Comparison of ENCODE assay signal across 1 cellular context in genomic region chr12:123633379-123634141, GRCh38.
A peak's percentile ranks its signal among the peaks of the same experiment; 100 is the strongest.
TF ChIP-seq lines count a peak whose summit lies in the region.

TSS of gene EIF2B1 (minus strand) at chr12:123633686. CDS start at chr12:123633557, 129 bp downstream.
TSS of gene GTF2H3 (plus strand) at chr12:123633829. CDS start at chr12:123633860, 31 bp downstream.

TF ChIP-seq in HepG2, 621 proteins besides CTCF, POLR2A, EP300 and RAD21 (continued from another document and continues in another):
- TF ChIP-seq ZNF776 (CRISPR knock-in tag; IDR thresholded peaks at IDR 0.05), result no peak; the same call in 1 of the 2 replicates
- TF ChIP-seq TEAD2 (CRISPR knock-in tag; IDR thresholded peaks at IDR 0.05), result no peak
- TF ChIP-seq ZNF816 (CRISPR knock-in tag; IDR thresholded peaks at IDR 0.05; ENCODE audit: borderline replicate concordance), result 0 out of 2 replicates have a peak, but pooled peaks have one; percentile 63
- peak; percentile 73 for TF ChIP-seq FOSL2 (CRISPR knock-in tag; IDR thresholded peaks at IDR 0.05)
- TF ChIP-seq DRAP1 (CRISPR knock-in tag; IDR thresholded peaks at IDR 0.05), result peak; percentile 87
- peak; percentile 100 for TF ChIP-seq ARID4A (CRISPR knock-in tag; IDR thresholded peaks at IDR 0.05; ENCODE audit: borderline replicate concordance)
- TF ChIP-seq HMGXB3 (CRISPR knock-in tag; IDR thresholded peaks at IDR 0.05; ENCODE audit: borderline replicate concordance), result peak; percentile 84; the same call in 1 of the 2 replicates
- TF ChIP-seq MTF2 (CRISPR knock-in tag; IDR thresholded peaks at IDR 0.05; ENCODE audit: borderline replicate concordance), result 0 out of 2 replicates have a peak, but pooled peaks have one; percentile 76
- TF ChIP-seq STAT5B (CRISPR knock-in tag; IDR thresholded peaks at IDR 0.05), result no peak
- peak; percentile 86 for TF ChIP-seq PHF5A (CRISPR knock-in tag; IDR thresholded peaks at IDR 0.05; ENCODE audit: low read depth, unreplicated experiment)
- TF ChIP-seq ZNF256 (CRISPR knock-in tag; conservative IDR thresholded peaks at IDR 0.05), result peak; percentile 73; the same call in 1 of the 2 replicates
- TF ChIP-seq HNF4G (IDR thresholded peaks at IDR 0.05; ENCODE audit: borderline replicate concordance, low read depth, low read length), result no peak
- TF ChIP-seq HNF4G (CRISPR knock-in tag; IDR thresholded peaks at IDR 0.05; ENCODE audit: borderline replicate concordance, low read depth), result peak; percentile 52; the same call in 1 of the 2 replicates
- TF ChIP-seq ZBED4 (CRISPR knock-in tag; IDR thresholded peaks at IDR 0.05; ENCODE audit: borderline replicate concordance), result peak; percentile 64
- no peak for TF ChIP-seq NFIB (CRISPR knock-in tag; IDR thresholded peaks at IDR 0.05; ENCODE audit: borderline replicate concordance)
- TF ChIP-seq GABPA (IDR thresholded peaks at IDR 0.05; ENCODE audit: low read depth, low read length), result peak; percentile 100
- TF ChIP-seq GABPA (CRISPR knock-in tag; IDR thresholded peaks at IDR 0.05; ENCODE audit: low read depth), result peak; percentile 96
- peak; percentile 93 for TF ChIP-seq POLR2AphosphoS2 (IDR thresholded peaks at IDR 0.05; ENCODE audit: low read depth, low read length)
- TF ChIP-seq KDM5B (CRISPR knock-in tag; IDR thresholded peaks at IDR 0.05; ENCODE audit: borderline replicate concordance), result peak; percentile 92; the same call in 1 of the 2 replicates
- TF ChIP-seq DMAP1 (CRISPR knock-in tag; IDR thresholded peaks at IDR 0.05), result peak; percentile 89
- TF ChIP-seq ZNF772 (CRISPR knock-in tag; IDR thresholded peaks at IDR 0.05), result peak; percentile 74
- no peak for TF ChIP-seq ZBTB46 (CRISPR knock-in tag; IDR thresholded peaks at IDR 0.05; ENCODE audit: borderline replicate concordance)
- no peak for TF ChIP-seq PCBP2 (optimal IDR thresholded peaks at IDR 0.05; ENCODE audit: low read depth, low read length, poor library complexity, severe bottlenecking)
- no peak; the same call in 1 of the 2 replicates for TF ChIP-seq ZNF30 (CRISPR knock-in tag; IDR thresholded peaks at IDR 0.05)
- no peak for TF ChIP-seq NCOA5 (CRISPR knock-in tag; IDR thresholded peaks at IDR 0.05)
- TF ChIP-seq RFXAP (CRISPR knock-in tag; IDR thresholded peaks at IDR 0.05; ENCODE audit: borderline replicate concordance), result peak; percentile 84; the same call in 1 of the 2 replicates
- no peak for TF ChIP-seq SP1 (IDR thresholded peaks at IDR 0.05)
- peak; percentile 89 for TF ChIP-seq SP1 (CRISPR knock-in tag; IDR thresholded peaks at IDR 0.05)
- peak; percentile 71; the same call in 1 of the 2 replicates for TF ChIP-seq ZNF782 (CRISPR knock-in tag; IDR thresholded peaks at IDR 0.05; ENCODE audit: borderline replicate concordance)
- peak; percentile 96 for TF ChIP-seq THAP7 (CRISPR knock-in tag; IDR thresholded peaks at IDR 0.05)
- TF ChIP-seq MYC (CRISPR knock-in tag; IDR thresholded peaks at IDR 0.05; ENCODE audit: borderline replicate concordance), result peak; percentile 97
- TF ChIP-seq CERS6 (CRISPR knock-in tag; IDR thresholded peaks at IDR 0.05), result no peak
- TF ChIP-seq MLXIP (CRISPR knock-in tag; IDR thresholded peaks at IDR 0.05; ENCODE audit: borderline replicate concordance), result no peak
- TF ChIP-seq TSC22D2 (CRISPR knock-in tag; IDR thresholded peaks at IDR 0.05; ENCODE audit: borderline replicate concordance), result 0 out of 2 replicates have a peak, but pooled peaks have one; percentile 85
